13 cellular contexts compared by ENCODE assay signal in genomic region chr7:94182721-94183120, GRCh38.
A peak's percentile ranks its signal among the peaks of the same experiment; 100 is the strongest.
DNase-seq lines count a peak whose midpoint lies in the region; ATAC-seq and TF ChIP-seq lines count a peak whose summit lies in the region.
"Had no signal": no experiment of that assay in that cellular context is flagged by ENCODE, and none has a peak within 500 bp of the region (broad histone marks: within the 10 kb centered on the region; RNA-seq: fewer than 3 reads in every experiment).

No MANE protein-coding gene starts in this region.

- H3K4me3 Mint-ChIP-seq in endothelial cell (ENCODE audit: unreplicated experiment) (no peak overlapping the region), nephron (no peak overlapping the region)
- H3K4me3 Mint-ChIP-seq: GM23338 had no signal

- TF ChIP-seq CTCF in heart right ventricle (IDR thresholded peaks at IDR 0.05) (no peak), endothelial cell (IDR thresholded peaks at IDR 0.05; ENCODE audit: unreplicated experiment) (no peak), nephron (IDR thresholded peaks at IDR 0.05; ENCODE audit: unreplicated experiment in 3 of 3) (no peak)

- H3K27ac Mint-ChIP-seq in endothelial cell (ENCODE audit: unreplicated experiment) (peak overlapping the region; percentile 89), nephron (peak overlapping the region; percentile 74 to 80 (median 76))

- H3K4me1 ChIP-seq in heart right ventricle: peaks cover 0 to 21% (median 15%) of the 10 kb centered on the region in 9 donors

- H3K27me3 ChIP-seq in heart right ventricle: no peaks in the 10 kb centered on the region

- H3K9me3 Mint-ChIP-seq in endothelial cell (ENCODE audit: unreplicated experiment) (no peaks in the 10 kb centered on the region), nephron (peaks cover 8% of the 10 kb centered on the region)
- H3K9me3 Mint-ChIP-seq: GM23338 had no signal

- ATAC-seq in heart right ventricle: no peak
- no peak for ATAC-seq in left cardiac atrium
- ATAC-seq: GM23338 had no signal

- H3K36me3 Mint-ChIP-seq in endothelial cell (ENCODE audit: low read depth, unreplicated experiment): no peaks in the 10 kb centered on the region
- H3K36me3 Mint-ChIP-seq in nephron (ENCODE audit: low read depth): no peaks in the 10 kb centered on the region

- H3K4me3 ChIP-seq in heart right ventricle: no peak overlapping the region
- H3K4me3 ChIP-seq: GM23338 had no signal

- H3K27me3 Mint-ChIP-seq in endothelial cell (ENCODE audit: unreplicated experiment): peaks cover 1% of the 10 kb centered on the region
- H3K27me3 Mint-ChIP-seq in nephron (ENCODE audit: low read depth): no peaks in the 10 kb centered on the region

- WGBS in heart right ventricle, 2 donors: 76 to 78% methylated on average over 3 of the region's 3 CpGs

- DNase-seq in heart right ventricle (no peak), left cardiac atrium (no peak), endothelial cell (ENCODE audit: low spot score) (no peak), occipital lobe (lab: John Stamatoyannopoulos, UW) (no peak), pons (ENCODE audit: low spot score) (no peak)
- DNase-seq in activated CD4-positive, alpha-beta T cell treated with anti-CD3 and anti-CD28 coated beads for 1 hour: no peak
- DNase-seq in effector CD8-positive, alpha-beta T cell (lab: John Stamatoyannopoulos, UW): no peak
- DNase-seq: activated gamma-delta T cell; COR-L47; NCI-H1092 treated with DMSO at 0.1 percent for 48 hours; stimulated activated CD4-positive, alpha-beta T cell treated with anti-CD3 and anti-CD28 coated beads, Interleukin-4, amount 100 ng/mL, for 1 hour had no signal

- H3K4me1 Mint-ChIP-seq in endothelial cell (ENCODE audit: unreplicated experiment) (peaks cover 9% of the 10 kb centered on the region), nephron (peaks cover 7% of the 10 kb centered on the region)

- no peaks in the 10 kb centered on the region for H3K9me3 ChIP-seq in heart right ventricle

- no peaks in the 10 kb centered on the region for H3K36me3 ChIP-seq in heart right ventricle

- H3K27ac ChIP-seq in heart right ventricle: peak overlapping the region; percentile 29 to 87 (median 78)

- intact Hi-C loops in heart right ventricle (cut with DNase I): loop anchor here in 2 of 10 donors (5.0 to 10.0 kb wide), 2 partner anchors 278 to 280 kb away; partner anchors contain the start of gene GNGT1 (in 1 of the 2)
- intact Hi-C loops in left cardiac atrium (cut with DNase I): no loop called here
